14 cellular contexts compared by ENCODE assay signal in the genomic region with DNA sequence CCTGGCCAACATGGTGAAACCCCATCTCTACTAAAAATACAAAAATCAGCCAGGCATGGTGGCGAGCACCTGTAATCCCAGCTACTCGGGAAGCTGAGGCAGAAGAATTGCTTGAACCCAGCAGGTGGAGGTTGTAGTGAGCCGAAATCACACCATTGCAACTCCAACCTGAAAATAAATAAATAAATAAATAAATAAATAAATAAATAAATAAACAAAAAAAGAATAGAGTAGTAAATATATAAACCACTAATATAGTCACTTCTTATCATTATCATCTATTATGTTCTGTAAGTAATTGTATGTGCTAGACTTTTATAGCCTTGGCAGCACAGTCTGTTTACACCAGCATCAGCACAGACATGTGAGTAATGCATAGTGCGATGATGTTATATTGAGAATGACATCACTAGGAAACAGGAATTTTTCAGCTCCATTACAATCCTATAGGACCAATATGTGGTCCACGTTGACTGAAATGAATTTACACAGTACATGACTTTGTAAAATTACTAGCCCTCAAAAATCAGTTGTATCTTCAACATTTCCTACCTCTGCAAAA.
A peak's percentile ranks its signal among the peaks of the same experiment; 100 is the strongest.
DNase-seq lines count a peak whose midpoint lies in the region; ATAC-seq and TF ChIP-seq lines count a peak whose summit lies in the region.
"Had no signal": no experiment of that assay in that cellular context is flagged by ENCODE, and none has a peak within 500 bp of the region (broad histone marks: within the 10 kb centered on the region; RNA-seq: fewer than 3 reads in every experiment).

No MANE protein-coding gene starts in this region.

- no peak overlapping the region for H2BK12ac ChIP-seq in H9 (ENCODE audit: insufficient read length, low read depth, low read length)

- no peak overlapping the region for H4K5ac ChIP-seq in H9 (ENCODE audit: insufficient read length, low read depth, low read length)

- BruUV-seq in PC-3 (replicated peaks; lab: Mats Ljungman, UMichigan): no TSS peak

- no peaks in the 10 kb centered on the region for H3K9me2 ChIP-seq in PC-3 (replicated peaks; ENCODE audit: low read length)

- H3K9ac ChIP-seq in PC-3 (ENCODE audit: low read length) (no peak overlapping the region), H9 (ENCODE audit: extremely low read depth, insufficient read length, low read length) (no peak overlapping the region)

- H3K4me3 ChIP-seq in PC-3 (ENCODE audit: low read length) (no peak overlapping the region), epithelial cell of esophagus (ENCODE audit: low read length) (no peak overlapping the region), HAP-1 (no peak overlapping the region), foreskin fibroblast (ENCODE audit: low read depth in 1 of 2, low read length in 2 of 2) (no peak overlapping the region)

- no CpG with 5 or more reads among the region's 5 CpGs for WGBS in H9 (ENCODE audit: extremely low coverage, insufficient read length, low lambda C conversion rate)

- H3K79me2 ChIP-seq in PC-3 (ENCODE audit: low read length) (no peaks in the 10 kb centered on the region), H9 (ENCODE audit: insufficient read depth, low read length) (no peaks in the 10 kb centered on the region)

- H3K9me3 ChIP-seq in PC-3 (ENCODE audit: low read length) (no peaks in the 10 kb centered on the region), HAP-1 (no peaks in the 10 kb centered on the region), H9 (ENCODE audit: control insufficient read depth, low read depth, low read length) (no peaks in the 10 kb centered on the region)
- H3K9me3 ChIP-seq: Caco-2 had no signal

- H4K8ac ChIP-seq in H9 (replicated peaks; ENCODE audit: insufficient read length, low read depth, low read length): no peak overlapping the region

- no peak overlapping the region for H3K4me3 Mint-ChIP-seq in H9
- H3K4me3 Mint-ChIP-seq: CD4-positive, alpha-beta T cell had no signal

- no peak for ATAC-seq in PC-3
- ATAC-seq: HCT116, HepG2 had no signal

- H2AFZ ChIP-seq in PC-3 (ENCODE audit: low read length) (no peak overlapping the region), H9 (ENCODE audit: low read length) (no peak overlapping the region)

- in situ Hi-C loops in HAP-1 (cut with MboI; ENCODE audit: low sequenced_read_pairs): no loop called here

- no peak overlapping the region for H2BK20ac ChIP-seq in H9 (ENCODE audit: low read depth, low read length, poor library complexity, severe bottlenecking)

- intact Hi-C loops in PC-3 (cut with micrococcal nuclease): no loop called here

- no peaks in the 10 kb centered on the region for H3K4me1 Mint-ChIP-seq in H9

- no peak overlapping the region for H3K56ac ChIP-seq in H9 (ENCODE audit: insufficient read length, low read depth, low read length)

- CTCF ChIA-PET in PC-3 (lab: Charles Lee): no interaction called here

- no peak overlapping the region for H2BK5ac ChIP-seq in H9 (ENCODE audit: insufficient read length, low read length)

- no peaks in the 10 kb centered on the region for H3K23me2 ChIP-seq in H9 (ENCODE audit: insufficient read length, low read depth, low read length, poor library complexity, severe bottlenecking)

- no peak overlapping the region for H3K14ac ChIP-seq in H9 (ENCODE audit: insufficient read depth, low read length)

- no peak overlapping the region for H3K27ac Mint-ChIP-seq in H9
- H3K27ac Mint-ChIP-seq: CD4-positive, alpha-beta T cell had no signal

- no peak overlapping the region for H3K18ac ChIP-seq in H9 (ENCODE audit: insufficient read length, low read depth, low read length)

- H3K27me3 ChIP-seq in PC-3 (ENCODE audit: low read length): no peaks in the 10 kb centered on the region
- no peaks in the 10 kb centered on the region for H3K27me3 ChIP-seq in HAP-1 (ENCODE audit: low read depth)
- no peaks in the 10 kb centered on the region for H3K27me3 ChIP-seq in H9 (ENCODE audit: insufficient read depth, low read length)

- TF ChIP-seq CTCF in PC-3 (conservative IDR thresholded peaks at IDR 0.05; ENCODE audit: low read depth, low read length) (no peak), epithelial cell of esophagus (IDR thresholded peaks at IDR 0.05; ENCODE audit: insufficient read depth, low read depth, low read length, missing control alignments) (no peak), foreskin fibroblast (IDR thresholded peaks at IDR 0.05; ENCODE audit: low read depth, low read length) (no peak), H9 (conservative IDR thresholded peaks at IDR 0.05) (no peak)

- peaks cover 37% of the 10 kb centered on the region for H3K4me1 ChIP-seq in PC-3 (ENCODE audit: insufficient read depth, low read length)
- no peaks in the 10 kb centered on the region for H3K4me1 ChIP-seq in HAP-1
- no peaks in the 10 kb centered on the region for H3K4me1 ChIP-seq in H9 (ENCODE audit: insufficient read depth, low read length)
- H3K4me1 ChIP-seq: Caco-2 had no signal

- DNase-seq in HCEC 1CT (peak; percentile 29), PC-3 (peak; percentile 58), epithelial cell of esophagus (ENCODE audit: low read depth) (peak; percentile 18), HAP-1 (ENCODE audit: low spot score in 2 of 2) (no peak), foreskin fibroblast (no peak), H9 (no peak)
- DNase-seq: AML-193; Caco-2; CD4-positive, alpha-beta T cell; GDM1; KG1 had no signal

- no peaks in the 10 kb centered on the region for H3K27me3 Mint-ChIP-seq in H9 (ENCODE audit: low read depth)
- H3K27me3 Mint-ChIP-seq: CD4-positive, alpha-beta T cell had no signal

- POLR2A ChIA-PET in PC-3 (lab: Charles Lee; ENCODE audit: unreplicated experiment): interaction anchor here (0.7 kb wide), 1 partner anchor 32 kb away, joined by 4 read pairs; no protein-coding TSS in a partner anchor

- H4K20me1 ChIP-seq in PC-3 (ENCODE audit: low read length) (no peaks in the 10 kb centered on the region), H9 (ENCODE audit: control insufficient read depth, insufficient read depth, insufficient read length) (no peaks in the 10 kb centered on the region)

- H3K27ac ChIP-seq in PC-3 (ENCODE audit: low read length) (peak overlapping the region; percentile 80), H9 (ENCODE audit: insufficient read length, low read depth, low read length) (no peak overlapping the region)
- H3K27ac ChIP-seq: C4-2B had no signal

- H3K79me1 ChIP-seq in H9 (ENCODE audit: insufficient read depth, low read depth, low read length, poor library complexity, severe bottlenecking): no peaks in the 10 kb centered on the region

- H2BK15ac ChIP-seq in H9 (ENCODE audit: low read depth, low read length): no peak overlapping the region

- H3K36me3 Mint-ChIP-seq in H9 (ENCODE audit: insufficient read depth in 1 of 3, low read depth in 3 of 3): peaks cover 0 to 3% (median 0%) of the 10 kb centered on the region in 3 experiments; a peak in 1 of 7 replicates

- no peaks in the 10 kb centered on the region for H3K36me3 ChIP-seq in PC-3 (ENCODE audit: low read depth, low read length)
- no peaks in the 10 kb centered on the region for H3K36me3 ChIP-seq in HAP-1 (replicated peaks)

- H3K4me2 ChIP-seq in PC-3 (ENCODE audit: low read length): no peak overlapping the region
- H3K4me2 ChIP-seq in H9 (ENCODE audit: insufficient read depth, insufficient read length, low read length): no peak overlapping the region

- no peak overlapping the region for H3K4ac ChIP-seq in H9 (ENCODE audit: low read depth, low read length)

- H2BK120ac ChIP-seq in H9 (ENCODE audit: low read depth, low read length, poor library complexity, severe bottlenecking): no peak overlapping the region

- no peak overlapping the region for H3T11ph ChIP-seq in H9 (ENCODE audit: low read length)

- H4K91ac ChIP-seq in H9 (ENCODE audit: insufficient read length, low read depth, low read length): no peak overlapping the region

- H3F3A ChIP-seq in PC-3 (ENCODE audit: low read length, unreplicated experiment): peaks cover 11% of the 10 kb centered on the region

- H3K23ac ChIP-seq in H9 (ENCODE audit: insufficient read length, low read depth, low read length): no peak overlapping the region

- H2AK5ac ChIP-seq in H9 (ENCODE audit: insufficient read length, low read length): no peak overlapping the region

- peaks cover 0 to 2% of the 10 kb centered on the region in 2 experiments; a peak in 1 of 5 replicates for H3K9me3 Mint-ChIP-seq in H9

Comparison
In these comparisons a context has a peak if more than half of its experiments do, and no peak if none do; other contexts are left out.
1. DNase-seq: peak in HCEC 1CT (single experiment), PC-3 (single experiment) and epithelial cell of esophagus (single experiment); none in HAP-1 (0 of 2), foreskin fibroblast (0 of 2) and H9 (single experiment).